ENCODE assay signal across 12 cellular contexts in genomic region chr2:106139575-106139935, GRCh38. TPM values are rescaled to one million over a fixed set of nuclear protein-coding genes. Genes with fewer than 3 reads are reported as not detected.
DNase-seq lines count a peak whose midpoint lies in the region; ATAC-seq and TF ChIP-seq lines count a peak whose summit lies in the region.
"Had no signal": no experiment of that assay in that cellular context is flagged by ENCODE, and none has a peak within 500 bp of the region (broad histone marks: within the 10 kb centered on the region; RNA-seq: fewer than 3 reads in every experiment).

No MANE protein-coding gene starts in this region.

- intact Hi-C loops in CD4-positive, alpha-beta memory T cell (cut with micrococcal nuclease), result no loop called here
- intact Hi-C loops in psoas muscle (cut with DNase I), result no loop called here

- H3K36me3 ChIP-seq in CD4-positive, alpha-beta memory T cell (ENCODE audit: insufficient read depth, low read length), result peaks cover 8% of the 10 kb centered on the region
- peaks cover 64% of the 10 kb centered on the region for H3K36me3 ChIP-seq in KOPT-K1 (ENCODE audit: insufficient read depth, low read length)
- peaks cover 0 to 3% of the 10 kb centered on the region in 2 donors for H3K36me3 ChIP-seq in psoas muscle (ENCODE audit: insufficient read depth in 1 of 2, low read depth in 1 of 2)
- H3K36me3 ChIP-seq in WERI-Rb-1, result peaks cover 5% of the 10 kb centered on the region

- POLR2A ChIA-PET in CD4-positive, alpha-beta memory T cell (lab: Charles Lee; ENCODE audit: partially characterized antibody), result interaction anchor here (0.8 to 13.8 kb wide), 3 partner anchors 9 to 44 kb away, joined by 3 to 308 read pairs (median 12); no protein-coding TSS in a partner anchor

- H3K9me3 Mint-ChIP-seq in CD4-positive, alpha-beta memory T cell, result no peaks in the 10 kb centered on the region

- no peaks in the 10 kb centered on the region for H3K9me3 ChIP-seq in CD4-positive, alpha-beta memory T cell (ENCODE audit: control insufficient read depth in 1 of 2, low read length in 2 of 2)
- no peaks in the 10 kb centered on the region for H3K9me3 ChIP-seq in KOPT-K1 (ENCODE audit: insufficient read depth, low read length, poor library complexity, severe bottlenecking)
- H3K9me3 ChIP-seq in psoas muscle, result no peaks in the 10 kb centered on the region
- H3K9me3 ChIP-seq in WERI-Rb-1 (ENCODE audit: severe bottlenecking), result no peaks in the 10 kb centered on the region
- H3K9me3 ChIP-seq: SJSA1 had no signal

- TF ChIP-seq CTCF in psoas muscle (IDR thresholded peaks at IDR 0.05) (no peak), WERI-Rb-1 (IDR thresholded peaks at IDR 0.05; ENCODE audit: low read depth, low read length) (no peak)

- no peaks in the 10 kb centered on the region for H3K27me3 Mint-ChIP-seq in CD4-positive, alpha-beta memory T cell

- peak overlapping the region; percentile 73 to 96 (median 86) for H3K4me3 Mint-ChIP-seq in CD4-positive, alpha-beta memory T cell

- peak overlapping the region; percentile 95 to 98 (median 95) for H3K27ac Mint-ChIP-seq in CD4-positive, alpha-beta memory T cell

- peaks cover 50 to 66% (median 56%) of the 10 kb centered on the region in 4 donors for H3K4me1 Mint-ChIP-seq in CD4-positive, alpha-beta memory T cell

- H3K27ac ChIP-seq in CD4-positive, alpha-beta memory T cell (ENCODE audit: low read depth, low read length), result peak overlapping the region; percentile 64
- H3K27ac ChIP-seq in KOPT-K1 (ENCODE audit: low read depth, low read length, poor library complexity, severe bottlenecking), result peak overlapping the region; percentile 60
- H3K27ac ChIP-seq in psoas muscle, result peak overlapping the region; percentile 41
- H3K27ac ChIP-seq in WERI-Rb-1, result no peak overlapping the region
- H3K27ac ChIP-seq: C4-2B, SJSA1 had no signal

- no peak overlapping the region for H3K4me3 ChIP-seq in CD4-positive, alpha-beta memory T cell (ENCODE audit: low read length in 2 of 2)
- H3K4me3 ChIP-seq in psoas muscle, result no peak overlapping the region
- no peak overlapping the region for H3K4me3 ChIP-seq in WERI-Rb-1 (ENCODE audit: low read depth, low read length)
- H3K4me3 ChIP-seq: SJSA1 had no signal

- WGBS in psoas muscle, 3 donors, result 89 to 94% (median 92%) methylated on average over 5 of the region's 5 CpGs

- peaks cover 73% of the 10 kb centered on the region for H3K4me1 ChIP-seq in CD4-positive, alpha-beta memory T cell (ENCODE audit: insufficient read depth, low read length)
- peaks cover 4% of the 10 kb centered on the region for H3K4me1 ChIP-seq in psoas muscle

- H3K36me3 Mint-ChIP-seq in CD4-positive, alpha-beta memory T cell, result peaks cover 35 to 44% of the 10 kb centered on the region in 2 donors

- H3K27me3 ChIP-seq in CD4-positive, alpha-beta memory T cell (ENCODE audit: insufficient read depth, low read length), result no peaks in the 10 kb centered on the region
- no peaks in the 10 kb centered on the region for H3K27me3 ChIP-seq in psoas muscle (ENCODE audit: insufficient read depth in 3 of 3, low read length in 2 of 3)
- no peaks in the 10 kb centered on the region for H3K27me3 ChIP-seq in WERI-Rb-1 (ENCODE audit: insufficient read depth, low read depth, severe bottlenecking)
- H3K27me3 ChIP-seq: SJSA1 had no signal

- CTCF ChIA-PET in CD4-positive, alpha-beta memory T cell (lab: Charles Lee; ENCODE audit: partially characterized antibody), result interaction anchor here (1.4 to 5.7 kb wide), 2 partner anchors 19 to 37 kb away, joined by 3 to 56 read pairs; no protein-coding TSS in a partner anchor

- ATAC-seq in esophagus mucosa, result peak; percentile 37
- no peak for ATAC-seq in psoas muscle
- no peak for ATAC-seq in GM18517 (IDR thresholded peaks at IDR 0.05; ENCODE audit: unreplicated experiment)
- ATAC-seq in HG03097 (IDR thresholded peaks at IDR 0.05; ENCODE audit: low FRiP score, unreplicated experiment), result no peak

- DNase-seq in CD4-positive, alpha-beta memory T cell, result peak in 1 of 5 donors; percentile 50
- no peak for DNase-seq in psoas muscle
- DNase-seq in WERI-Rb-1, result no peak
- DNase-seq: mesenchymal stem cell; NCI-H2171 treated with DMSO at 0.1 percent for 48 hours; stimulated activated CD4-positive, alpha-beta T cell treated with anti-CD3 and anti-CD28 coated beads, Interleukin-4, amount 100 ng/mL, for 4 hours had no signal

RNA-seq across cellular contexts. Expression of gene UXS1, which starts 54.5 kb away (rescaled TPM):
- 100 to 1,000 TPM; 143 to 150 TPM for total RNA-seq in CD4-positive, alpha-beta memory T cell
- polyA plus RNA-seq in CD4-positive, alpha-beta memory T cell, result 10 to 100 TPM; 87.2 to 91.8 TPM
- 18.2 TPM for total RNA-seq in esophagus mucosa
- 10 to 100 TPM; 12.2 to 24.7 (median 21.1) TPM for total RNA-seq in psoas muscle
- 10 to 100 TPM; 18.2 to 36.0 (median 28.9) TPM for polyA plus RNA-seq in psoas muscle
